ENCODE assay signal across 11 cellular contexts in the genomic region with DNA sequence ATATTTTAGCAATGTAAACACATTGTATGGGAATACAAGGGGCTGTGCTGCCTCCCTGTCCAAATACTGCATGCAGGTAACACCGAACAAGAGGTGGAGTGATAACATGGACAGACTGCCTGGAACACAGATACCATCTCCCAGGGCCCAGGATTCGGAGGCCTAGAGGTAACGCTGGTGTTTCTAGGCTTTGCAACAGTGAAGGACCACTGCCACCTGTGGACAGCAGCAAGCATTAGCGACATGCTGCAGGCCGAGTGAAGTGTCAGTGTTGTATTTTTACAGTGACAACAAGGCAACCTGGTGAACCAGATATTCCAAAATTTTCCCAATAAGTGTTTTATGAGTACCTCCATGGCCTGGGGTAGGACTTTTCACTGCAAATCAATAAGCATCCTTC.
A peak's percentile ranks its signal among the peaks of the same experiment; 100 is the strongest.
DNase-seq lines count a peak whose midpoint lies in the region; ATAC-seq and TF ChIP-seq lines count a peak whose summit lies in the region.
"Had no signal": no experiment of that assay in that cellular context is flagged by ENCODE, and none has a peak within 500 bp of the region (broad histone marks: within the 10 kb centered on the region; RNA-seq: fewer than 3 reads in every experiment).

No MANE protein-coding gene starts in this region.

- no peak for ATAC-seq in DND-41 (ENCODE audit: insufficient read depth, low read depth)
- peak; percentile 68 for ATAC-seq in left lung
- ATAC-seq in GM19351 (IDR thresholded peaks at IDR 0.05; ENCODE audit: unreplicated experiment) = no peak
- no peak for ATAC-seq in HG03159 (IDR thresholded peaks at IDR 0.05; ENCODE audit: unreplicated experiment)
- ATAC-seq in aorta (ENCODE audit: low FRiP score) = no peak
- ATAC-seq in activated CD8-positive, alpha-beta memory T cell treated with anti-CD3 and anti-CD28 coated beads, Interleukin-2, amount 10 ng/mL, durations not matched to agents 7 days and 5 days = no peak
- ATAC-seq: gastroesophageal sphincter had no signal

- H3K18ac ChIP-seq in H9 (ENCODE audit: insufficient read length, low read depth, low read length) = no peak overlapping the region

- DNase-seq in DND-41 = no peak
- DNase-seq in H9 = no peak
- no peak for DNase-seq in left lung
- DNase-seq in aorta = no peak
- no peak for DNase-seq in activated CD8-positive, alpha-beta memory T cell treated with anti-CD3 and anti-CD28 coated beads, Interleukin-2, amount 10 ng/mL, durations not matched to agents 7 days and 5 days
- DNase-seq: KG1 had no signal

- no peak overlapping the region for H2BK12ac ChIP-seq in H9 (ENCODE audit: insufficient read length, low read depth, low read length)

- no peak overlapping the region for H3T11ph ChIP-seq in H9 (ENCODE audit: low read length)

- no peak overlapping the region for H4K91ac ChIP-seq in H9 (ENCODE audit: insufficient read length, low read depth, low read length)

- H3K9ac ChIP-seq in DND-41 (ENCODE audit: low read depth, low read length) = no peak overlapping the region
- no peak overlapping the region for H3K9ac ChIP-seq in H9 (ENCODE audit: extremely low read depth, insufficient read length, low read length)
- H3K9ac ChIP-seq: parathyroid adenoma had no signal

- H4K20me1 ChIP-seq in DND-41 (ENCODE audit: insufficient read depth, low read length) (no peaks in the 10 kb centered on the region), H9 (ENCODE audit: control insufficient read depth, insufficient read depth, insufficient read length) (no peaks in the 10 kb centered on the region)

- TF ChIP-seq CTCF in DND-41 (IDR thresholded peaks at IDR 0.05; ENCODE audit: borderline replicate concordance, extremely low read depth, low read length, poor library complexity, severe bottlenecking) (peak; percentile 21), H9 (conservative IDR thresholded peaks at IDR 0.05) (peak; percentile 57), VCaP (conservative IDR thresholded peaks at IDR 0.05) (peak; percentile 77), left lung (IDR thresholded peaks at IDR 0.05) (no peak)

- H3K23ac ChIP-seq in H9 (ENCODE audit: insufficient read length, low read depth, low read length) = no peak overlapping the region

- H2BK5ac ChIP-seq in H9 (ENCODE audit: insufficient read length, low read length) = no peak overlapping the region

- H4K5ac ChIP-seq in H9 (ENCODE audit: insufficient read length, low read depth, low read length) = no peak overlapping the region

- no peaks in the 10 kb centered on the region for H3K79me1 ChIP-seq in H9 (ENCODE audit: insufficient read depth, low read depth, low read length, poor library complexity, severe bottlenecking)

- H3K27ac ChIP-seq in DND-41 (ENCODE audit: low read length) = no peak overlapping the region
- no peak overlapping the region for H3K27ac ChIP-seq in H9 (ENCODE audit: insufficient read length, low read depth, low read length)
- H3K27ac ChIP-seq in VCaP = no peak overlapping the region
- no peak overlapping the region for H3K27ac ChIP-seq in left lung
- H3K27ac ChIP-seq in aorta (ENCODE audit: low read depth in 1 of 2, low read length in 2 of 2) = no peak overlapping the region
- H3K27ac ChIP-seq: gastroesophageal sphincter, parathyroid adenoma had no signal

- no peak overlapping the region for H3K4me3 ChIP-seq in DND-41 (ENCODE audit: low read depth in 1 of 2, low read length in 2 of 2)
- no peak overlapping the region for H3K4me3 ChIP-seq in left lung
- H3K4me3 ChIP-seq in aorta (ENCODE audit: low read length in 2 of 2) = no peak overlapping the region
- H3K4me3 ChIP-seq: gastroesophageal sphincter had no signal

- no peak overlapping the region for H3K4ac ChIP-seq in H9 (ENCODE audit: low read depth, low read length)

- H3K4me3 Mint-ChIP-seq in H9 = no peak overlapping the region
- no peak overlapping the region for H3K4me3 Mint-ChIP-seq in activated CD8-positive, alpha-beta memory T cell treated with anti-CD3 and anti-CD28 coated beads, Interleukin-2, amount 10 ng/mL, durations not matched to agents 7 days and 5 days

- no peak overlapping the region for H4K8ac ChIP-seq in H9 (replicated peaks; ENCODE audit: insufficient read length, low read depth, low read length)

- no peak overlapping the region for H3K14ac ChIP-seq in H9 (ENCODE audit: insufficient read depth, low read length)

- intact Hi-C loops in left lung (cut with DNase I) (no loop called here), aorta (cut with DNase I) (no loop called here)

- H3K79me2 ChIP-seq in DND-41 (ENCODE audit: insufficient read depth, low read length) (no peaks in the 10 kb centered on the region), H9 (ENCODE audit: insufficient read depth, low read length) (no peaks in the 10 kb centered on the region)
- H3K79me2 ChIP-seq: parathyroid adenoma had no signal

- H3K56ac ChIP-seq in H9 (ENCODE audit: insufficient read length, low read depth, low read length) = no peak overlapping the region

- peaks cover 14 to 50% of the 10 kb centered on the region in 2 experiments for H3K9me3 Mint-ChIP-seq in H9
- no peaks in the 10 kb centered on the region for H3K9me3 Mint-ChIP-seq in activated CD8-positive, alpha-beta memory T cell treated with anti-CD3 and anti-CD28 coated beads, Interleukin-2, amount 10 ng/mL, durations not matched to agents 7 days and 5 days (ENCODE audit: low read depth)

- CTCF ChIA-PET in activated CD8-positive, alpha-beta memory T cell treated with anti-CD3 and anti-CD28 coated beads, Interleukin-2, amount 10 ng/mL, durations not matched to agents 7 days and 5 days (lab: Charles Lee) = no interaction called here

- H2AFZ ChIP-seq in DND-41 (ENCODE audit: low read depth, low read length) (no peak overlapping the region), H9 (ENCODE audit: low read length) (no peak overlapping the region)
- H2AFZ ChIP-seq: parathyroid adenoma had no signal

- H3K4me1 ChIP-seq in DND-41 (ENCODE audit: insufficient read depth, low read length) (no peaks in the 10 kb centered on the region), H9 (ENCODE audit: insufficient read depth, low read length) (no peaks in the 10 kb centered on the region), left lung (no peaks in the 10 kb centered on the region), aorta (ENCODE audit: control insufficient read depth in 1 of 2, insufficient read depth in 2 of 2, low read length in 2 of 2) (no peaks in the 10 kb centered on the region)
- H3K4me1 ChIP-seq: gastroesophageal sphincter had no signal

- H3K27me3 ChIP-seq in DND-41 (ENCODE audit: insufficient read depth, low read length, poor library complexity) = no peaks in the 10 kb centered on the region
- H3K27me3 ChIP-seq in H9 (ENCODE audit: insufficient read depth, low read length) = no peaks in the 10 kb centered on the region
- H3K27me3 ChIP-seq in left lung = no peaks in the 10 kb centered on the region
- peaks cover 0 to 2% of the 10 kb centered on the region in 2 donors for H3K27me3 ChIP-seq in aorta (ENCODE audit: control insufficient read depth in 1 of 2, insufficient read depth in 2 of 2, low read length in 1 of 2)
- H3K27me3 ChIP-seq: gastroesophageal sphincter had no signal

- H3K36me3 Mint-ChIP-seq in H9 (ENCODE audit: insufficient read depth in 1 of 3, low read depth in 3 of 3) = peaks cover 0 to 12% (median 0%) of the 10 kb centered on the region in 3 experiments; a peak in 2 of 7 replicates
- no peaks in the 10 kb centered on the region for H3K36me3 Mint-ChIP-seq in activated CD8-positive, alpha-beta memory T cell treated with anti-CD3 and anti-CD28 coated beads, Interleukin-2, amount 10 ng/mL, durations not matched to agents 7 days and 5 days

- no peak overlapping the region for H2BK20ac ChIP-seq in H9 (ENCODE audit: low read depth, low read length, poor library complexity, severe bottlenecking)

- H2AK5ac ChIP-seq in H9 (ENCODE audit: insufficient read length, low read length) = no peak overlapping the region

- H3K4me1 Mint-ChIP-seq in H9 = peaks cover 0 to 2% of the 10 kb centered on the region in 2 experiments; a peak in 1 of 4 replicates
- H3K4me1 Mint-ChIP-seq in activated CD8-positive, alpha-beta memory T cell treated with anti-CD3 and anti-CD28 coated beads, Interleukin-2, amount 10 ng/mL, durations not matched to agents 7 days and 5 days = no peaks in the 10 kb centered on the region

- H3K9me3 ChIP-seq in DND-41 (ENCODE audit: insufficient read depth, low read length, severe bottlenecking) (no peaks in the 10 kb centered on the region), H9 (ENCODE audit: control insufficient read depth, low read depth, low read length) (peaks cover 19% of the 10 kb centered on the region), left lung (peaks cover 0 to 8% of the 10 kb centered on the region in 2 donors), aorta (ENCODE audit: control insufficient read depth, low read length) (no peaks in the 10 kb centered on the region)

- no peak overlapping the region for H2BK120ac ChIP-seq in H9 (ENCODE audit: low read depth, low read length, poor library complexity, severe bottlenecking)

- H3K27ac Mint-ChIP-seq in H9 = no peak overlapping the region
- no peak overlapping the region for H3K27ac Mint-ChIP-seq in activated CD8-positive, alpha-beta memory T cell treated with anti-CD3 and anti-CD28 coated beads, Interleukin-2, amount 10 ng/mL, durations not matched to agents 7 days and 5 days

- no peak overlapping the region for H2BK15ac ChIP-seq in H9 (ENCODE audit: low read depth, low read length)

- no CpG with 5 or more reads among the region's 5 CpGs for WGBS in H9 (ENCODE audit: extremely low coverage, insufficient read length, low lambda C conversion rate)
- 21 to 27% methylated on average over 5 of the region's 5 CpGs for WGBS in aorta, 2 donors

- H3K36me3 ChIP-seq in DND-41 (ENCODE audit: insufficient read depth, low read length) = no peaks in the 10 kb centered on the region
- no peaks in the 10 kb centered on the region for H3K36me3 ChIP-seq in left lung
- no peaks in the 10 kb centered on the region for H3K36me3 ChIP-seq in aorta (ENCODE audit: control insufficient read depth in 1 of 2, insufficient read depth in 2 of 2, low read length in 1 of 2)
- H3K36me3 ChIP-seq: gastroesophageal sphincter had no signal

- peaks cover 11% of the 10 kb centered on the region for H3K27me3 Mint-ChIP-seq in H9 (ENCODE audit: low read depth)
- no peaks in the 10 kb centered on the region for H3K27me3 Mint-ChIP-seq in activated CD8-positive, alpha-beta memory T cell treated with anti-CD3 and anti-CD28 coated beads, Interleukin-2, amount 10 ng/mL, durations not matched to agents 7 days and 5 days

- H3K4me2 ChIP-seq in DND-41 (ENCODE audit: insufficient read depth, low read length) (no peak overlapping the region), H9 (ENCODE audit: insufficient read depth, insufficient read length, low read length) (no peak overlapping the region)

- H3K23me2 ChIP-seq in H9 (ENCODE audit: insufficient read length, low read depth, low read length, poor library complexity, severe bottlenecking) = no peaks in the 10 kb centered on the region

Comparison
In these comparisons a context has a peak if more than half of its experiments do, and no peak if none do; other contexts are left out.
1. CTCF ChIP-seq: peak in DND-41 (single experiment), H9 (single experiment) and VCaP (single experiment); none in left lung (0 of 2).